19 cellular contexts compared by ENCODE assay signal in the genomic region with DNA sequence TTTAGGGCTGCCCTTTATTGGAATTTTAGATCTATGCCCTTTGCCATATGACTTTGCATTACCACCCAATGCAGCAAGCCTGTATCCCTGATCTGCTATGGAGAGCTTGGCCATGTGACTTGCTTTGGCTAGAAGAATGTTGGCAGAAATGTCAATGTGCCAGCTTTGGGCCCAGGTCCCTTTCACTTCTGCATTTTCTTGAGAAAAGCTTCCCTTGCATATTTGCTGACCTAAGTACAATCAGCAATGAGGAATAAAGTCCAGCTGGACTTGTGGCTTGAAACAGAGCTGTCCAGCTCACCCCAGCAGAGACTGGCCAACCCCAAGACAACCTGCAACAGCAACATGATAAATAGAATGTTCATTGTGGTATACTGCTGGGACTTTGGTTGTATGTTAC.
DNase-seq lines count a peak whose midpoint lies in the region; ATAC-seq, FAIRE-seq and TF ChIP-seq lines count a peak whose summit lies in the region.
"Had no signal": no experiment of that assay in that cellular context is flagged by ENCODE, and none has a peak within 500 bp of the region (broad histone marks: within the 10 kb centered on the region; RNA-seq: fewer than 3 reads in every experiment).

No MANE protein-coding gene starts in this region.

- no peaks in the 10 kb centered on the region for H3K9me2 ChIP-seq in PC-3 (replicated peaks; ENCODE audit: low read length)
- H3K9me2 ChIP-seq: SK-N-SH had no signal

- H2AFZ ChIP-seq in PC-3 (ENCODE audit: low read length) = no peak overlapping the region

- H3K4me2 ChIP-seq in PC-3 (ENCODE audit: low read length) = no peak overlapping the region
- H3K4me2 ChIP-seq: SK-N-SH had no signal

- no peak overlapping the region for H3K9ac ChIP-seq in PC-3 (ENCODE audit: low read length)
- H3K9ac ChIP-seq: SK-N-SH had no signal

- no peaks in the 10 kb centered on the region for H3K27me3 Mint-ChIP-seq in HFFc6 (ENCODE audit: insufficient read depth)

- CTCF ChIA-PET in PC-3 (lab: Charles Lee) = no interaction called here

- H3K4me3 Mint-ChIP-seq in HFFc6 = no peak overlapping the region
- H3K4me3 Mint-ChIP-seq: activated naive CD8-positive, alpha-beta T cell; naive thymus-derived CD8-positive, alpha-beta T cell had no signal

- no peaks in the 10 kb centered on the region for H3K79me2 ChIP-seq in PC-3 (ENCODE audit: low read length)

- peak; percentile 41 for ATAC-seq in gastroesophageal sphincter
- ATAC-seq in HG02798 (IDR thresholded peaks at IDR 0.05; ENCODE audit: poor library complexity, unreplicated experiment) = no peak
- no peak for ATAC-seq in PC-3
- ATAC-seq: naive thymus-derived CD8-positive, alpha-beta T cell had no signal

- peak; percentile 35 for FAIRE-seq in GM12891 (lab: Jason Lieb, UNC)

- no peaks in the 10 kb centered on the region for H3K4me1 ChIP-seq in gastroesophageal sphincter
- no peaks in the 10 kb centered on the region for H3K4me1 ChIP-seq in PC-3 (ENCODE audit: insufficient read depth, low read length)
- H3K4me1 ChIP-seq: colonic mucosa had no signal

- POLR2A ChIA-PET in PC-3 (lab: Charles Lee; ENCODE audit: unreplicated experiment) = no interaction called here

- H3K4me3 ChIP-seq in NB4 (ENCODE audit: low read depth, low read length) (no peak overlapping the region), gastroesophageal sphincter (no peak overlapping the region), PC-3 (ENCODE audit: low read length) (no peak overlapping the region)
- H3K4me3 ChIP-seq: colonic mucosa, skin epidermis had no signal

- no peaks in the 10 kb centered on the region for H3K27me3 ChIP-seq in gastroesophageal sphincter
- H3K27me3 ChIP-seq in PC-3 (ENCODE audit: low read length) = no peaks in the 10 kb centered on the region
- H3K27me3 ChIP-seq: colonic mucosa had no signal

- no peak overlapping the region for H3K27ac ChIP-seq in gastroesophageal sphincter
- no peak overlapping the region for H3K27ac ChIP-seq in PC-3 (ENCODE audit: low read length)
- H3K27ac ChIP-seq: colonic mucosa, skin epidermis had no signal

- TF ChIP-seq CTCF in NB4 (IDR thresholded peaks at IDR 0.05; ENCODE audit: low read depth, low read length) (no peak), gastroesophageal sphincter (IDR thresholded peaks at IDR 0.05) (no peak), PC-3 (conservative IDR thresholded peaks at IDR 0.05; ENCODE audit: low read depth, low read length) (no peak), HFFc6 (IDR thresholded peaks at IDR 0.05) (no peak)

- H3K9me3 Mint-ChIP-seq in HFFc6 = no peaks in the 10 kb centered on the region
- H3K9me3 Mint-ChIP-seq: naive thymus-derived CD8-positive, alpha-beta T cell had no signal

- intact Hi-C loops in PC-3 (cut with micrococcal nuclease) = no loop called here

- no peak for TF ChIP-seq EP300 in gastroesophageal sphincter (IDR thresholded peaks at IDR 0.05)

- no peak for TF ChIP-seq POLR2A in GM12891 (IDR thresholded peaks at IDR 0.05; ENCODE audit: low read depth, low read length)
- TF ChIP-seq POLR2A in NB4 (IDR thresholded peaks at IDR 0.05; ENCODE audit: extremely low read depth, insufficient read length) = no peak
- no peak for TF ChIP-seq POLR2A in gastroesophageal sphincter (IDR thresholded peaks at IDR 0.05)

- no TSS peak for BruUV-seq in PC-3 (replicated peaks; lab: Mats Ljungman, UMichigan)

- H3K4me1 Mint-ChIP-seq in HFFc6 (ENCODE audit: low read depth) = no peaks in the 10 kb centered on the region
- H3K4me1 Mint-ChIP-seq: naive thymus-derived CD8-positive, alpha-beta T cell had no signal

- H3K36me3 Mint-ChIP-seq in HFFc6 (ENCODE audit: low read depth) = no peaks in the 10 kb centered on the region
- H3K36me3 Mint-ChIP-seq: activated naive CD8-positive, alpha-beta T cell; naive thymus-derived CD8-positive, alpha-beta T cell had no signal

- H3F3A ChIP-seq in PC-3 (ENCODE audit: low read length, unreplicated experiment) = no peaks in the 10 kb centered on the region

- H3K27ac Mint-ChIP-seq in HFFc6 = no peak overlapping the region
- H3K27ac Mint-ChIP-seq: activated naive CD8-positive, alpha-beta T cell; naive thymus-derived CD8-positive, alpha-beta T cell had no signal

- no peaks in the 10 kb centered on the region for H3K9me3 ChIP-seq in gastroesophageal sphincter
- H3K9me3 ChIP-seq in PC-3 (ENCODE audit: low read length) = no peaks in the 10 kb centered on the region
- H3K9me3 ChIP-seq: colonic mucosa, SK-N-SH had no signal

- no peak for DNase-seq in GM12891 (ENCODE audit: insufficient read length, low spot score)
- peak; percentile 4 for DNase-seq in NB4 (ENCODE audit: low read depth)
- DNase-seq in pons (ENCODE audit: low spot score) = peak; percentile 63
- DNase-seq in PC-3 = no peak
- DNase-seq in HFFc6 = no peak
- DNase-seq in stimulated activated CD4-positive, alpha-beta T cell treated with anti-CD3 and anti-CD28 coated beads, Interleukin-2, amount 100 ng/mL, for 48 hours = no peak
- DNase-seq: activated CD4-positive, alpha-beta T cell treated with anti-CD3 and anti-CD28 coated beads for 4 hours; activated T-cell treated with anti-CD3 and anti-CD28 coated beads for 4 hours; colonic mucosa; effector CD8-positive, alpha-beta T cell; naive thymus-derived CD8-positive, alpha-beta T cell; NCI-H1092; NCI-H187 treated with DMSO at 0.1 percent for 48 hours; NCI-H524 treated with DMSO at 0.1 percent for 48 hours; SK-N-SH had no signal

- H3K36me3 ChIP-seq in gastroesophageal sphincter = no peaks in the 10 kb centered on the region
- no peaks in the 10 kb centered on the region for H3K36me3 ChIP-seq in PC-3 (ENCODE audit: low read depth, low read length)
- H3K36me3 ChIP-seq: colonic mucosa had no signal

- H4K20me1 ChIP-seq in PC-3 (ENCODE audit: low read length) = no peaks in the 10 kb centered on the region

TF ChIP-seq in GM12891, 5 proteins besides CTCF, POLR2A, EP300 and RAD21:
- TF ChIP-seq POU2F2 (IDR thresholded peaks at IDR 0.05; ENCODE audit: low read depth, low read length) (no peak), SPI1 (IDR thresholded peaks at IDR 0.05; ENCODE audit: low read depth, low read length) (peak; percentile 68)

Comparison
In these comparisons a context has a peak if more than half of its experiments do, and no peak if none do; other contexts are left out.
1. DNase-seq: peak in NB4 (single experiment) and pons (single experiment); none in GM12891 (single experiment), PC-3 (single experiment), HFFc6 (single experiment) and stimulated activated CD4-positive, alpha-beta T cell treated with anti-CD3 and anti-CD28 coated beads, Interleukin-2, amount 100 ng/mL, for 48 hours (0 of 2).